ENCODE assay signal across 7 cellular contexts in the genomic region with DNA sequence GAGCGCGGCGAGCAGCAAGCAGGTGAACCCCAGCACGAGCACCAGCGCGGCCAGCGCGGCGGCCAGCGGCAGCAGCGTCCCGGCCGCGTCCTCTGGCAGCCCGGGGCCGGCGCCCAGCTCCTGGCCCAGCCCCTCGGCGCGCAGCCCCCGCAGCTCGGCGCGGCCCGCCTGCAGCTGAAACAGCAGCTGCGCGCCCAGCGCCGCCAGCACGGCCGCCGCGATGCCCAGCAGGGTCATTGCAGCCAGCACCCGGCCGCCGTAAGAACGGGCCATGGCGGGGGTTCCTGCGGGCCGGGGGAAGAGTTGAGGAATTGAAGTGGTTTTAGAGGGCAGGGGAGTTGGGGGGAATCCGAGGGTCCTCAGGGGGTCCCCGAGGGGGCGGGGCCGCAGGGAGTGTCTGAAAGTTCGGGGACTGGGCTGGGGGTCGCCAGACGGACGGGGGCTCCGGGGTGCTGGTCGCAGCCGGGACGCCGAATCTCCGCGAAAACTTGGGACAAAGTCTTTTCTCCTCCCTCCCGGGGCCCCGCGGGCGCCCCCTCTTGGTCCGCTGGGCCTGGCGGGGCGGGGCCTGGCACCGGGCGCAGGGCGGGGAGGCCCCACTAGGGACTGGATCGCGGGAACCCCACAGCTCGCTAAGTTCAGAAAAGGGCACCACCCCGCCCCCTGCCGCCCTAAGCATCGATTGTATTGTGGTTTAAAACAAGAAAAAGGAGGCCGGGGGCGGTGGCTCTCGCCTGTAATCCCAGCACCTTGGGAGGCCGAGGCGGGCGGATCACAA. TPM values are rescaled to one million over a fixed set of nuclear protein-coding genes. Genes with fewer than 3 reads are reported as not detected.
A peak's percentile ranks its signal among the peaks of the same experiment; 100 is the strongest.
DNase-seq lines count a peak whose midpoint lies in the region; ATAC-seq and FAIRE-seq lines count a peak whose summit lies in the region.

A gene (minus strand): TSS at position 479 of the 778 bp plus-strand sequence. CDS start 206 bp downstream, at position 273.

- no peak within 1 kb of the TSS for H3K27ac Mint-ChIP-seq in activated naive CD4-positive, alpha-beta T cell treated with anti-CD3 and anti-CD28 coated beads for 36 hours

- FAIRE-seq in GM19239 (lab: Jason Lieb, UNC) (no peak), urothelium cell line (lab: Jason Lieb, UNC) (no peak)

- intact Hi-C loops in activated naive CD4-positive, alpha-beta T cell treated with anti-CD3 and anti-CD28 coated beads for 36 hours (cut with micrococcal nuclease) = loop anchor here (1.0 to 2.0 kb wide), 2 partner anchors 24 to 53 kb away; no protein-coding TSS in a partner anchor
- intact Hi-C loops in left ventricle myocardium superior (cut with micrococcal nuclease) = no loop called here

- DNase-seq in GM19239 (ENCODE audit: insufficient read length, low spot score) (peak; percentile 60), RPMI7951 (ENCODE audit: low read depth) (peak; percentile 31), left ventricle myocardium superior (peak; percentile 63), urothelium cell line (ENCODE audit: low spot score) (no peak), NCI-H1092 (lab: John Stamatoyannopoulos, UW) (no peak)
- peak; percentile 80 for DNase-seq in activated naive CD4-positive, alpha-beta T cell treated with anti-CD3 and anti-CD28 coated beads for 36 hours

- peak; percentile 80 for ATAC-seq in left ventricle myocardium superior

- H3K4me1 Mint-ChIP-seq in activated naive CD4-positive, alpha-beta T cell treated with anti-CD3 and anti-CD28 coated beads for 36 hours (ENCODE audit: low read depth) = peaks cover 15% of the 10 kb centered on the region

- peaks cover 3% of the 10 kb centered on the region for H3K9me3 Mint-ChIP-seq in activated naive CD4-positive, alpha-beta T cell treated with anti-CD3 and anti-CD28 coated beads for 36 hours

- no peaks in the 10 kb centered on the region for H3K36me3 Mint-ChIP-seq in activated naive CD4-positive, alpha-beta T cell treated with anti-CD3 and anti-CD28 coated beads for 36 hours (ENCODE audit: low read depth)

- H3K4me3 Mint-ChIP-seq in activated naive CD4-positive, alpha-beta T cell treated with anti-CD3 and anti-CD28 coated beads for 36 hours = peak within 1 kb of the TSS; percentile 27

- H3K27ac ChIP-seq in skin epidermis = peak within 1 kb of the TSS in 3 of 21 experiments; percentile 6 to 54 (median 8)

- CTCF ChIA-PET in activated naive CD4-positive, alpha-beta T cell treated with anti-CD3 and anti-CD28 coated beads for 36 hours (lab: Charles Lee) = interaction anchor here (0.5 to 1.3 kb wide), 7 partner anchors 11 to 700 kb away, joined by 3 to 4 read pairs (median 4); no protein-coding TSS in a partner anchor

- peak within 1 kb of the TSS; percentile 11 to 31 (median 13) for H3K4me3 ChIP-seq in skin epidermis

- H3K27me3 Mint-ChIP-seq in activated naive CD4-positive, alpha-beta T cell treated with anti-CD3 and anti-CD28 coated beads for 36 hours (ENCODE audit: low read depth) = peaks cover 12% of the 10 kb centered on the region

RNA-seq across cellular contexts. Expression of the gene that starts here (rescaled TPM):
- total RNA-seq in RPMI7951 (2014; rRNA removed; shearing (Covaris generic)) = not detected in 2 replicates
- not detected for total RNA-seq in activated naive CD4-positive, alpha-beta T cell treated with anti-CD3 and anti-CD28 coated beads for 36 hours
- not detected for total RNA-seq in left ventricle myocardium superior

Comparison
In these comparisons a context has a peak if more than half of its experiments do, and no peak if none do; other contexts are left out.
1. Peak in DNase-seq in RPMI7951; RNA of the gene not detected or under 1 TPM.
2. Peak in DNase-seq in activated naive CD4-positive, alpha-beta T cell treated with anti-CD3 and anti-CD28 coated beads for 36 hours; RNA of the gene not detected or under 1 TPM.
3. Peak in DNase-seq and ATAC-seq in left ventricle myocardium superior; RNA of the gene not detected or under 1 TPM.